Comparison of ENCODE assay signal across 8 cellular contexts in the genomic region with DNA sequence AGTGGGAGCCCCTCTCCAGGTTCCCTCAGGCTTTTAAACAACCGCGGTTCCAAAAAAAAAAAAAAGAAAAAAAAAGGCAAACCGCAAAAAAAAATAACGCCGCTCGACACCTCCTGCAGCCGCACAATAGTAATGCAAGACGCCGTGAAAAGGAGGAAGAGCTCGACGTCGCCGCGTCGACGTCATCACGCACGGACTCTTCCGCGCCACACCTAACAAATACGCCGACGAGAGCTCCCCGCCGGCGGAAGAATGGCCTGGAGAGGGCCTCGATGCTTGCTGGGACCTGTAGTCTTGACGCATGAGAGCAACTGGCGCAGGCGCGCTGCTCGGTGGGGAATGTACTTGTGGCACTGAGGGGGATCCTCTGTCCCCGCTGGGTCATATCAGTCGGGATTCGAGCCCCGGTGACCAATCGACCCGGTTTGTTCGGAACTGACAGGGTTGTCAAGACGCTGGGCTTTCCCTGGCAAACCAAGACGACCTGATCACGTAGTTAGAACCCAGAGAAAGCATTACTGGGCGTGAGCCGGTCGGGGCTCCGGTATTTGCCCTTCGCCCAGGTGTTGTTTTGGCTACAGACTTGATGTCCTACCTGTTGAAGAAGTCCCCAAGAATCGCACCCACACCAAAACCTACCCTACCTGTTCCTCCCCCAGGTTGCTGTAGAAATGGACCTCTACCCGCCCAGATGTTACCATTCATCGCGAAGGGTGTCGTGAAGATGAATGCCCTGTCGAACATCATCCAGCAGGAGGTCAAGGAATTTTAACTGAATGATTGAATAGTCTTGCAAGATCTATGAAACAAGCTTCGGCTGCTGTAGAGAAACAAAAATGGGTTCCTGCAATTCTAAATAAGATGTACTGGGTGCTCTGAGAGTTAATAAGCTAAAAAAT. TPM values are rescaled to one million over a fixed set of nuclear protein-coding genes. Genes with fewer than 3 reads are reported as not detected.
DNase-seq lines count a peak whose midpoint lies in the region; ATAC-seq and TF ChIP-seq lines count a peak whose summit lies in the region.

Gene CBR4, minus strand, starts transcription at position 131 of the 899 bp plus-strand sequence. CDS start 166 bp downstream, outside the sequence.

- H3K4me2 ChIP-seq in KMS-11 = peak within 1 kb of the TSS; percentile 89

- H3K27ac ChIP-seq in KMS-11 (peak within 1 kb of the TSS; percentile 90), Peyer's patch (peak within 1 kb of the TSS; percentile 85 to 94 (median 90)), esophagus muscularis mucosa (replicated peaks in 1 of 4) (peak within 1 kb of the TSS; percentile 85 to 93 (median 89))

- peak within 1 kb of the TSS; percentile 94 for H3K27ac Mint-ChIP-seq in activated T-cell treated with anti-CD3 and anti-CD28 coated beads, Interleukin-2, amount 50 U/mL, for 72 hours
- peak within 1 kb of the TSS; percentile 98 for H3K27ac Mint-ChIP-seq in stimulated activated effector memory CD8-positive, alpha-beta T cell treated with anti-CD3 and anti-CD28 coated beads, Interleukin-12 subunit alpha, Interleukin-12 subunit beta, amount 100 ng/mL, for 72 hours

- under 1% methylated on average over 48 of the region's 54 CpGs for WGBS in esophagus muscularis mucosa

- no peaks in the 10 kb centered on the region for H3K9me3 Mint-ChIP-seq in activated T-cell treated with anti-CD3 and anti-CD28 coated beads, Interleukin-2, amount 50 U/mL, for 72 hours
- no peaks in the 10 kb centered on the region for H3K9me3 Mint-ChIP-seq in stimulated activated effector memory CD8-positive, alpha-beta T cell treated with anti-CD3 and anti-CD28 coated beads, Interleukin-12 subunit alpha, Interleukin-12 subunit beta, amount 100 ng/mL, for 72 hours

- H3K4me1 Mint-ChIP-seq in activated T-cell treated with anti-CD3 and anti-CD28 coated beads, Interleukin-2, amount 50 U/mL, for 72 hours (ENCODE audit: low read depth) = peaks cover 47% of the 10 kb centered on the region
- H3K4me1 Mint-ChIP-seq in stimulated activated effector memory CD8-positive, alpha-beta T cell treated with anti-CD3 and anti-CD28 coated beads, Interleukin-12 subunit alpha, Interleukin-12 subunit beta, amount 100 ng/mL, for 72 hours = peaks cover 29% of the 10 kb centered on the region

- H3K36me3 ChIP-seq in KMS-11 (ENCODE audit: insufficient read depth) (no peaks in the 10 kb centered on the region), Peyer's patch (no peaks in the 10 kb centered on the region), esophagus muscularis mucosa (peaks cover 0 to 10% (median 5%) of the 10 kb centered on the region in 4 donors)

- peaks cover 6% of the 10 kb centered on the region; the same call in 1 of the 2 replicates for H3K79me2 ChIP-seq in KMS-11 (ENCODE audit: insufficient read depth, low read depth)

- intact Hi-C loops in esophagus muscularis mucosa (cut with DNase I) = loop anchor here (5.0 to 10.0 kb wide), 3 partner anchors 262 to 474 kb away; partner anchors contain the start of gene SH3RF1

- DNase-seq in DMS79 (lab: John Stamatoyannopoulos, UW) = peak; percentile 86
- peak; percentile 97 to 99 (median 98) for DNase-seq in Peyer's patch
- peak; percentile 94 to 95 for DNase-seq in activated T-cell treated with anti-CD3 and anti-CD28 coated beads, Interleukin-2, amount 50 U/mL, for 72 hours
- peak; percentile 99 for DNase-seq in esophagus muscularis mucosa (ENCODE audit: extremely low spot score)
- peak; percentile 99 for DNase-seq in myocyte (ENCODE audit: low read depth)
- peak; percentile 81 to 95 for DNase-seq in stimulated activated effector memory CD8-positive, alpha-beta T cell treated with anti-CD3 and anti-CD28 coated beads, Interleukin-12 subunit alpha, Interleukin-12 subunit beta, amount 100 ng/mL, for 72 hours (ENCODE audit: low spot score in 2 of 2)

- peak within 1 kb of the TSS; percentile 91 for H3K9ac ChIP-seq in KMS-11

- H3K4me1 ChIP-seq in KMS-11 (ENCODE audit: low read depth, poor library complexity, severe bottlenecking) = peaks cover 34% of the 10 kb centered on the region
- H3K4me1 ChIP-seq in Peyer's patch = peaks cover 0 to 13% (median 5%) of the 10 kb centered on the region in 4 donors
- peaks cover 17 to 34% (median 28%) of the 10 kb centered on the region in 4 donors for H3K4me1 ChIP-seq in esophagus muscularis mucosa

- peak; percentile 98 for ATAC-seq in GM21723 (IDR thresholded peaks at IDR 0.05; ENCODE audit: unreplicated experiment)
- peak; percentile 98 for ATAC-seq in activated T-cell treated with anti-CD3 and anti-CD28 coated beads, Interleukin-2, amount 50 U/mL, for 72 hours (replicated peaks in 1 of 2)
- peak; percentile 99 for ATAC-seq in stimulated activated effector memory CD8-positive, alpha-beta T cell treated with anti-CD3 and anti-CD28 coated beads, Interleukin-12 subunit alpha, Interleukin-12 subunit beta, amount 100 ng/mL, for 72 hours

- TF ChIP-seq EP300 in esophagus muscularis mucosa (IDR thresholded peaks at IDR 0.05) = no peak

- H3K4me3 ChIP-seq in KMS-11 (IDR thresholded peaks at IDR 0.05; ENCODE audit: insufficient read depth, low read depth, low read length) (no peak within 1 kb of the TSS), Peyer's patch (peak within 1 kb of the TSS; percentile 63 to 86 (median 70)), esophagus muscularis mucosa (peak within 1 kb of the TSS; percentile 58 to 71 (median 64))

- H3K36me3 Mint-ChIP-seq in activated T-cell treated with anti-CD3 and anti-CD28 coated beads, Interleukin-2, amount 50 U/mL, for 72 hours (ENCODE audit: insufficient read depth in 2 of 2) = no peaks in the 10 kb centered on the region
- H3K36me3 Mint-ChIP-seq in stimulated activated effector memory CD8-positive, alpha-beta T cell treated with anti-CD3 and anti-CD28 coated beads, Interleukin-12 subunit alpha, Interleukin-12 subunit beta, amount 100 ng/mL, for 72 hours = peaks cover 26% of the 10 kb centered on the region

- TF ChIP-seq POLR2A in Peyer's patch (IDR thresholded peaks at IDR 0.05) = peak; percentile 82 to 84
- TF ChIP-seq POLR2A in esophagus muscularis mucosa (IDR thresholded peaks at IDR 0.05; ENCODE audit: low read depth) = no peak

- H4K20me1 ChIP-seq in KMS-11 (ENCODE audit: insufficient read depth) = no peaks in the 10 kb centered on the region

- peak; percentile 30; the same call in 1 of the 2 replicates for TF ChIP-seq CTCF in KMS-11 (conservative IDR thresholded peaks at IDR 0.05; ENCODE audit: low read depth, low read length)
- peak; percentile 6 to 50 (median 33) for TF ChIP-seq CTCF in Peyer's patch (IDR thresholded peaks at IDR 0.05)
- TF ChIP-seq CTCF in esophagus muscularis mucosa (IDR thresholded peaks at IDR 0.05) = peak in 1 of 3 experiments; percentile 54

- H3K4me3 Mint-ChIP-seq in activated T-cell treated with anti-CD3 and anti-CD28 coated beads, Interleukin-2, amount 50 U/mL, for 72 hours = peak within 1 kb of the TSS; percentile 93 to 97
- H3K4me3 Mint-ChIP-seq in stimulated activated effector memory CD8-positive, alpha-beta T cell treated with anti-CD3 and anti-CD28 coated beads, Interleukin-12 subunit alpha, Interleukin-12 subunit beta, amount 100 ng/mL, for 72 hours = peak within 1 kb of the TSS; percentile 92

- H3K27me3 ChIP-seq in KMS-11 (ENCODE audit: insufficient read depth, low read depth) (no peaks in the 10 kb centered on the region), Peyer's patch (no peaks in the 10 kb centered on the region), esophagus muscularis mucosa (no peaks in the 10 kb centered on the region)

- H3K9me3 ChIP-seq in Peyer's patch (no peaks in the 10 kb centered on the region), esophagus muscularis mucosa (no peaks in the 10 kb centered on the region)

- H3K27me3 Mint-ChIP-seq in activated T-cell treated with anti-CD3 and anti-CD28 coated beads, Interleukin-2, amount 50 U/mL, for 72 hours (ENCODE audit: low read depth) = peaks cover 6% of the 10 kb centered on the region

- H2AFZ ChIP-seq in KMS-11 (ENCODE audit: low read depth) = peak within 1 kb of the TSS; percentile 98

RNA-seq across cellular contexts. Expression of gene CBR4, which starts in this region (rescaled TPM):
- total RNA-seq in Peyer's patch = 10 to 100 TPM; 16.5 to 24.5 (median 22.8) TPM
- 10 to 100 TPM; 24.4 TPM for total RNA-seq in activated T-cell treated with anti-CD3 and anti-CD28 coated beads, Interleukin-2, amount 50 U/mL, for 72 hours
- total RNA-seq in esophagus muscularis mucosa = 10 to 100 TPM in 3 of 4 donors, 1 to 10 TPM in 1; 9.3 to 15.8 (median 12.4) TPM
- 17.4 and 20.5 TPM in 2 replicates for total RNA-seq in myocyte
- polyA plus RNA-seq in myocyte (2012) = 8.6 TPM
